Comparison of ENCODE assay signal across 21 cellular contexts in the genomic region with DNA sequence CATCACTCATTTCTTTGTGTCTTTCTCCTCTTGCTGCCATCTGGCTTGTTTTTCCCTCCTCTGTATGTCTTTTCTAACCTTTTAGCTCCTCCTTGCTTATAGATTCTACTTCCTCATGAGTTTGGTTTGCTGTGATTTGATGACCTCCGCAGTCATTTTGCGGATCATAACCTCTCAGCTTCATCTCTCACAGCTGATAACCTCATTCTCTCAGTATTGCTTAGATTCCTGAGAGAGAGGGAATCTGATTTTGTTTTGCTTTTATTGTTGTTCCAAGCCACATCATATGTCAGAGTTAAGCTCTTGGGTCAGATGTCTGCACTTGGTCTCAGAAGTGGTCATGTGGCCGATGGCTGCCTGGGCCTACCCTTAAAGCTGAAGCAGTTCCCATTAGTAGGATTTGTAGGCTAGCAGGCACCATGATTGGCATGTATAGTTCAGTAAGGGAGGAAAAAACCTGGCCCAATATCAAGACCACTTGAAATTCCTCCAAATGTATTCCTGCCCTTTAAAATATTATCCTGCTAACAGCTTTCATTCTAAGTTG. TPM values are rescaled to one million over a fixed set of nuclear protein-coding genes. Genes with fewer than 3 reads are reported as not detected.
DNase-seq lines count a peak whose midpoint lies in the region; ATAC-seq and TF ChIP-seq lines count a peak whose summit lies in the region.
"Had no signal": no experiment of that assay in that cellular context is flagged by ENCODE, and none has a peak within 500 bp of the region (broad histone marks: within the 10 kb centered on the region; RNA-seq: fewer than 3 reads in every experiment).

No MANE protein-coding gene starts in this region.

- H3K27me3 Mint-ChIP-seq in osteocyte (ENCODE audit: unreplicated experiment) = no peaks in the 10 kb centered on the region
- H3K27me3 Mint-ChIP-seq: activated CD8-positive, alpha-beta memory T cell treated with anti-CD3 and anti-CD28 coated beads, Interleukin-2, amount 10 ng/mL, durations not matched to agents 7 days and 5 days; dendritic cell treated with granulocyte-macrophage colony-stimulating factor and Interleukin-4, amounts not matched to agents 40 ng/mL and 50 ng/mL, for 4 days had no signal

- peak overlapping the region; percentile 87 for H3K27ac ChIP-seq in cardiac muscle cell
- peak overlapping the region; percentile 21 for H3K27ac ChIP-seq in hepatocyte
- H3K27ac ChIP-seq: SK-N-MC had no signal

- H2AFZ ChIP-seq in hepatocyte = no peak overlapping the region

- H3K79me2 ChIP-seq in hepatocyte = peaks cover 82% of the 10 kb centered on the region

- intact Hi-C loops in cardiac septum (cut with DNase I) (loop anchor here (5.0 to 10.0 kb wide), 2 partner anchors 41 to 332 kb away; no protein-coding TSS in a partner anchor), posterior vena cava (cut with DNase I) (no loop called here)

- H3K9me2 ChIP-seq in hepatocyte (replicated peaks; ENCODE audit: insufficient read depth) = no peaks in the 10 kb centered on the region

- peaks cover 25% of the 10 kb centered on the region for H4K20me1 ChIP-seq in hepatocyte (ENCODE audit: insufficient read depth, poor library complexity, severe bottlenecking)

- H3K27ac Mint-ChIP-seq in osteocyte (ENCODE audit: unreplicated experiment) = peak overlapping the region; percentile 78
- H3K27ac Mint-ChIP-seq: activated CD8-positive, alpha-beta memory T cell treated with anti-CD3 and anti-CD28 coated beads, Interleukin-2, amount 10 ng/mL, durations not matched to agents 7 days and 5 days; CD14-positive monocyte; dendritic cell treated with granulocyte-macrophage colony-stimulating factor and Interleukin-4, amounts not matched to agents 40 ng/mL and 50 ng/mL, for 4 days had no signal

- H3K4me1 ChIP-seq in cardiac muscle cell (ENCODE audit: low read depth) (peaks cover 72% of the 10 kb centered on the region), hepatocyte (ENCODE audit: insufficient read depth) (peaks cover 28% of the 10 kb centered on the region)

- no peaks in the 10 kb centered on the region for H3K9me3 Mint-ChIP-seq in osteocyte (ENCODE audit: unreplicated experiment)
- H3K9me3 Mint-ChIP-seq: CD14-positive monocyte; dendritic cell treated with granulocyte-macrophage colony-stimulating factor and Interleukin-4, amounts not matched to agents 40 ng/mL and 50 ng/mL, for 4 days had no signal

- peaks cover 32% of the 10 kb centered on the region for H3K4me1 Mint-ChIP-seq in osteocyte (ENCODE audit: unreplicated experiment)

- H3K36me3 ChIP-seq in cardiac muscle cell = peaks cover 3% of the 10 kb centered on the region
- H3K36me3 ChIP-seq in hepatocyte (replicated peaks; ENCODE audit: insufficient read depth, low read depth) = no peaks in the 10 kb centered on the region

- H3K4me3 ChIP-seq in cardiac muscle cell (no peak overlapping the region), hepatocyte (no peak overlapping the region)
- H3K4me3 ChIP-seq: SK-N-MC, tibial artery had no signal

- H3K36me3 Mint-ChIP-seq in osteocyte (ENCODE audit: unreplicated experiment) = peaks cover 32% of the 10 kb centered on the region

- H3K9me3 ChIP-seq in cardiac muscle cell (ENCODE audit: low read depth) (no peaks in the 10 kb centered on the region), hepatocyte (ENCODE audit: low read depth) (no peaks in the 10 kb centered on the region)
- H3K9me3 ChIP-seq: tibial artery had no signal

- 65% methylated on average over 3 of the region's 3 CpGs for WGBS in hepatocyte (ENCODE audit: low lambda C conversion rate, missing lambda C conversion rate)

- no peak overlapping the region for H3K4me3 Mint-ChIP-seq in osteocyte (ENCODE audit: unreplicated experiment)
- H3K4me3 Mint-ChIP-seq: activated CD8-positive, alpha-beta memory T cell treated with anti-CD3 and anti-CD28 coated beads, Interleukin-2, amount 10 ng/mL, durations not matched to agents 7 days and 5 days; CD14-positive monocyte; dendritic cell treated with granulocyte-macrophage colony-stimulating factor and Interleukin-4, amounts not matched to agents 40 ng/mL and 50 ng/mL, for 4 days had no signal

- TF ChIP-seq CTCF in cardiac muscle cell (IDR thresholded peaks at IDR 0.05; ENCODE audit: low read depth, low read length) (no peak), hepatocyte (IDR thresholded peaks at IDR 0.05; ENCODE audit: poor library complexity) (no peak), osteocyte (IDR thresholded peaks at IDR 0.05) (no peak)

- no peaks in the 10 kb centered on the region for H3K27me3 ChIP-seq in cardiac muscle cell
- no peaks in the 10 kb centered on the region for H3K27me3 ChIP-seq in hepatocyte
- H3K27me3 ChIP-seq: tibial artery had no signal

- H3K4me2 ChIP-seq in hepatocyte = no peak overlapping the region

- ATAC-seq in GM18520 (IDR thresholded peaks at IDR 0.05; ENCODE audit: unreplicated experiment) (no peak), GM18870 (IDR thresholded peaks at IDR 0.05; ENCODE audit: unreplicated experiment) (no peak)
- ATAC-seq: activated CD8-positive, alpha-beta memory T cell treated with anti-CD3 and anti-CD28 coated beads, Interleukin-2, amount 10 ng/mL, durations not matched to agents 7 days and 5 days had no signal

- DNase-seq in cardiac muscle cell (ENCODE audit: low read depth in 1 of 2, low spot score in 1 of 2) = peak in 1 of 2 donors; percentile 60
- DNase-seq in cardiac septum (ENCODE audit: low spot score) = no peak
- DNase-seq in hepatocyte (ENCODE audit: low spot score) = no peak
- DNase-seq in osteocyte (ENCODE audit: extremely low spot score, unreplicated experiment) = no peak
- no peak for DNase-seq in cortex of kidney (lab: John Stamatoyannopoulos, UW)
- DNase-seq in posterior vena cava (ENCODE audit: low spot score) = no peak
- DNase-seq: activated CD8-positive, alpha-beta memory T cell treated with anti-CD3 and anti-CD28 coated beads, Interleukin-2, amount 10 ng/mL, durations not matched to agents 7 days and 5 days; aorta; HCEC 1CT; NCI-H1105; NCI-H2171; NCI-H748 treated with DMSO at 0.1 percent for 48 hours; occipital lobe; small intestine; T1000; tibial artery had no signal

RNA-seq across cellular contexts. Expression of a gene that starts 13.4 kb away (rescaled TPM):
- total RNA-seq in cardiac muscle cell = 78.9 and 115 TPM in 2 replicates
- polyA plus RNA-seq in cardiac muscle cell = 40.5 and 43.4 TPM in 2 replicates
- total RNA-seq in cardiac septum = 94.0 TPM
- total RNA-seq in hepatocyte = 63.9 and 80.4 TPM in 2 replicates
- 13.5 and 17.6 TPM in 2 replicates for polyA plus RNA-seq in hepatocyte
- 133 and 134 TPM in 2 replicates for total RNA-seq in osteocyte
- total RNA-seq in posterior vena cava = 10 to 100 TPM; 55.1 to 56.4 TPM

RNA-seq across cellular contexts. Expression of a gene that starts 13.8 kb away (rescaled TPM):
- total RNA-seq in cardiac muscle cell (39.0 and 49.3 TPM in 2 replicates), cardiac septum (48.3 TPM), hepatocyte (12.8 and 16.9 TPM in 2 replicates), osteocyte (52.6 and 55.1 TPM in 2 replicates), posterior vena cava (10 to 100 TPM; 37.4 to 52.3 TPM)
- polyA plus RNA-seq in cardiac muscle cell (67.0 and 88.7 TPM in 2 replicates), hepatocyte (58.8 and 60.2 TPM in 2 replicates)
